Comparison of ENCODE assay signal across 20 cellular contexts in genomic region chr6:90650041-90650948, GRCh38.
"Had no signal": no experiment of that assay in that cellular context is flagged by ENCODE, and none has a peak within 500 bp of the region (broad histone marks: within the 10 kb centered on the region; RNA-seq: fewer than 3 reads in every experiment).

No MANE protein-coding gene starts in this region.

- H3K9me3 Mint-ChIP-seq: activated CD4-positive, alpha-beta T cell treated with anti-CD3 and anti-CD28 coated beads, Interleukin-2, amount 10 ng/mL, durations not matched to agents 7 days and 5 days; activated naive CD8-positive, alpha-beta T cell treated with anti-CD3 and anti-CD28 coated beads for 36 hours; activated T-helper 1 cell treated with anti-CD3 and anti-CD28 coated beads, Interleukin-12 subunit alpha, Interleukin-12 subunit beta, Interleukin-2, Interleukin-4 antibody, amounts not matched to agents 30 ng/mL and 10 ng/mL and 1 ng/mL, durations not matched to agents 14 hours and 24 hours and 36 hours; memory B cell; naive thymus-derived CD4-positive, alpha-beta T cell; stimulated activated naive B cell treated with anti-CD40 and anti-IgM and Interleukin-4, amounts not matched to agents 10 μg/mL and 1 μg/mL and 100 μg/mL, for 72 hours had no signal

- H3K36me3 Mint-ChIP-seq: activated naive CD8-positive, alpha-beta T cell treated with anti-CD3 and anti-CD28 coated beads for 36 hours; memory B cell; naive thymus-derived CD4-positive, alpha-beta T cell; stimulated activated naive B cell treated with anti-CD40 and anti-IgM and Interleukin-4, amounts not matched to agents 10 μg/mL and 1 μg/mL and 100 μg/mL, for 72 hours had no signal

- H3K4me1 ChIP-seq: body of pancreas, colonic mucosa, left ventricle myocardium inferior, tibial nerve, uterus had no signal

- H3K4me1 Mint-ChIP-seq: activated CD4-positive, alpha-beta T cell treated with anti-CD3 and anti-CD28 coated beads, Interleukin-2, amount 10 ng/mL, durations not matched to agents 7 days and 5 days; activated naive CD8-positive, alpha-beta T cell treated with anti-CD3 and anti-CD28 coated beads for 36 hours had no signal

- H3K27ac ChIP-seq: body of pancreas, colonic mucosa, left ventricle myocardium inferior, tibial nerve, uterus had no signal

- DNase-seq: activated CD4-positive, alpha-beta T cell treated with anti-CD3 and anti-CD28 coated beads, Interleukin-2, amount 10 ng/mL, durations not matched to agents 7 days and 5 days; activated CD8-positive, alpha-beta memory T cell treated with anti-CD3 and anti-CD28 coated beads for 24 hours; activated naive CD8-positive, alpha-beta T cell treated with anti-CD3 and anti-CD28 coated beads for 36 hours; amygdala; body of pancreas; caudate nucleus; colonic mucosa; foreskin fibroblast; hippocampal formation; left ventricle myocardium inferior; mucosa of descending colon; naive thymus-derived CD4-positive, alpha-beta T cell; nucleus accumbens; posterior cingulate gyrus; retina; stimulated activated naive B cell treated with anti-CD40 and anti-IgM and Interleukin-4, amounts not matched to agents 10 μg/mL and 1 μg/mL and 100 μg/mL, for 72 hours; uterus had no signal

- ATAC-seq: body of pancreas; mucosa of descending colon; naive thymus-derived CD4-positive, alpha-beta T cell; stimulated activated naive B cell treated with anti-CD40 and anti-IgM and Interleukin-4, amounts not matched to agents 10 μg/mL and 1 μg/mL and 100 μg/mL, for 72 hours had no signal

- H3K27me3 ChIP-seq: body of pancreas, colonic mucosa, tibial nerve, uterus had no signal

- H3K4me3 ChIP-seq: body of pancreas, colonic mucosa, left ventricle myocardium inferior, mucosa of descending colon, tibial nerve, uterus had no signal

- H3K4me3 Mint-ChIP-seq: activated CD4-positive, alpha-beta T cell treated with anti-CD3 and anti-CD28 coated beads, Interleukin-2, amount 10 ng/mL, durations not matched to agents 7 days and 5 days; activated naive CD8-positive, alpha-beta T cell treated with anti-CD3 and anti-CD28 coated beads for 36 hours; activated T-helper 1 cell treated with anti-CD3 and anti-CD28 coated beads, Interleukin-12 subunit alpha, Interleukin-12 subunit beta, Interleukin-2, Interleukin-4 antibody, amounts not matched to agents 30 ng/mL and 10 ng/mL and 1 ng/mL, durations not matched to agents 14 hours and 24 hours and 36 hours; memory B cell; naive thymus-derived CD4-positive, alpha-beta T cell; stimulated activated naive B cell treated with anti-CD40 and anti-IgM and Interleukin-4, amounts not matched to agents 10 μg/mL and 1 μg/mL and 100 μg/mL, for 72 hours had no signal

- H3K9me3 ChIP-seq: body of pancreas, colonic mucosa, left ventricle myocardium inferior, mucosa of descending colon, tibial nerve, uterus had no signal

- H3K27ac Mint-ChIP-seq: activated CD4-positive, alpha-beta T cell treated with anti-CD3 and anti-CD28 coated beads, Interleukin-2, amount 10 ng/mL, durations not matched to agents 7 days and 5 days; activated naive CD8-positive, alpha-beta T cell treated with anti-CD3 and anti-CD28 coated beads for 36 hours; activated T-helper 1 cell treated with anti-CD3 and anti-CD28 coated beads, Interleukin-12 subunit alpha, Interleukin-12 subunit beta, Interleukin-2, Interleukin-4 antibody, amounts not matched to agents 30 ng/mL and 10 ng/mL and 1 ng/mL, durations not matched to agents 14 hours and 24 hours and 36 hours; memory B cell; naive thymus-derived CD4-positive, alpha-beta T cell; stimulated activated naive B cell treated with anti-CD40 and anti-IgM and Interleukin-4, amounts not matched to agents 10 μg/mL and 1 μg/mL and 100 μg/mL, for 72 hours had no signal

- H3K36me3 ChIP-seq: colonic mucosa, left ventricle myocardium inferior, tibial nerve, uterus had no signal
